Comparison of ENCODE assay signal across 19 cellular contexts in genomic region chr5:61289241-61289640, GRCh38. TPM values are rescaled to one million over a fixed set of nuclear protein-coding genes. Genes with fewer than 3 reads are reported as not detected.
A peak's percentile ranks its signal among the peaks of the same experiment; 100 is the strongest.
DNase-seq lines count a peak whose midpoint lies in the region; ATAC-seq and TF ChIP-seq lines count a peak whose summit lies in the region.
"Had no signal": no experiment of that assay in that cellular context is flagged by ENCODE, and none has a peak within 500 bp of the region (broad histone marks: within the 10 kb centered on the region; RNA-seq: fewer than 3 reads in every experiment).

No MANE protein-coding gene starts in this region.

- H3K4me3 Mint-ChIP-seq in GM23338: no peak overlapping the region
- H3K4me3 Mint-ChIP-seq in endodermal cell: peak overlapping the region; percentile 27
- H3K4me3 Mint-ChIP-seq in activated T-helper 2 cell treated with anti-CD3 and anti-CD28 coated beads, Interferon-gamma antibody, Interleukin-2, Interleukin-4, amounts not matched to agents 10 μg/mL and 5 μg/mL and 100 μg/mL, durations not matched to agents 14 hours and 24 hours and 36 hours (ENCODE audit: low read depth): no peak overlapping the region
- H3K4me3 Mint-ChIP-seq: activated CD4-positive, alpha-beta T cell treated with anti-CD3 and anti-CD28 coated beads, Interleukin-2, amount 10 ng/mL, durations not matched to agents 7 days and 5 days; activated naive CD4-positive, alpha-beta T cell treated with anti-CD3 and anti-CD28 coated beads, Interleukin-2, amount 50 U/mL, for 24 hours had no signal

- TF ChIP-seq CTCF in GM23338 (conservative IDR thresholded peaks at IDR 0.05; ENCODE audit: low read depth in 2 of 2): peak in 1 of 2 experiments; percentile 35; a peak in 1 of 4 replicates
- peak; percentile 79 for TF ChIP-seq CTCF in endodermal cell (conservative IDR thresholded peaks at IDR 0.05)
- peak; percentile 24 for TF ChIP-seq CTCF in osteoblast (IDR thresholded peaks at IDR 0.05; ENCODE audit: extremely low read depth, low read depth, low read length)
- no peak for TF ChIP-seq CTCF in right atrium auricular region (IDR thresholded peaks at IDR 0.05)

- H2AFZ ChIP-seq in GM23338: peak overlapping the region; percentile 63; the same call in 1 of the 2 replicates
- peak overlapping the region; percentile 31 for H2AFZ ChIP-seq in osteoblast (ENCODE audit: low read length)
- H2AFZ ChIP-seq: hepatocyte had no signal

- peak; percentile 41 for DNase-seq in GM23338 (ENCODE audit: low spot score)
- DNase-seq in NCI-H2227 treated with DMSO at 0.1 percent for 48 hours (lab: John Stamatoyannopoulos, UW): peak; percentile 61
- DNase-seq in endodermal cell: peak; percentile 89
- DNase-seq in osteoblast (ENCODE audit: insufficient read length, low spot score, missing footprints): no peak
- DNase-seq in NCI-H2107 treated with DMSO at 0.1 percent for 48 hours (lab: John Stamatoyannopoulos, UW; ENCODE audit: unreplicated experiment): no peak
- DNase-seq in right atrium auricular region (ENCODE audit: low spot score): no peak
- DNase-seq in activated T-helper 2 cell treated with anti-CD3 and anti-CD28 coated beads, Interferon-gamma antibody, Interleukin-2, Interleukin-4, amounts not matched to agents 10 μg/mL and 5 μg/mL and 100 μg/mL, durations not matched to agents 14 hours and 24 hours and 36 hours (ENCODE audit: low spot score): no peak
- DNase-seq: activated CD4-positive, alpha-beta T cell treated with anti-CD3 and anti-CD28 coated beads, Interleukin-2, amount 10 ng/mL, durations not matched to agents 7 days and 5 days; activated T-cell treated with anti-CD3 and anti-CD28 coated beads for 4 hours; DMS153; kidney glomerular epithelial cell; NCI-H1048; stimulated activated CD4-positive, alpha-beta T cell treated with anti-CD3 and anti-CD28 coated beads, Interleukin-4, amount 100 ng/mL, for 24 hours; stimulated activated CD8-positive, alpha-beta memory T cell treated with anti-CD3 and anti-CD28 coated beads, Interleukin-4, amount 100 ng/mL, for 48 hours; testis had no signal

- H3F3A ChIP-seq in GM23338 (replicated peaks; ENCODE audit: low read depth): no peaks in the 10 kb centered on the region

- H3K4me2 ChIP-seq in GM23338: no peak overlapping the region
- H3K4me2 ChIP-seq in osteoblast (ENCODE audit: insufficient read depth, low read length): no peak overlapping the region
- H3K4me2 ChIP-seq: hepatocyte had no signal

- H3K79me2 ChIP-seq in GM23338 (replicated peaks; ENCODE audit: insufficient read depth): no peaks in the 10 kb centered on the region
- no peaks in the 10 kb centered on the region for H3K79me2 ChIP-seq in osteoblast (ENCODE audit: insufficient read depth, low read length)
- H3K79me2 ChIP-seq: hepatocyte had no signal

- H3K27ac ChIP-seq in GM23338 (ENCODE audit: low read depth) (no peak overlapping the region), endodermal cell (ENCODE audit: low read depth, low read length) (no peak overlapping the region), osteoblast (ENCODE audit: low read depth, low read length) (no peak overlapping the region), right atrium auricular region (no peak overlapping the region)
- H3K27ac ChIP-seq: C4-2B, hepatocyte, testis had no signal

- 0 out of 2 replicates have a peak, but pooled peaks cover 4% of the 10 kb centered on the region for H3K9me2 ChIP-seq in GM23338 (ENCODE audit: insufficient read depth)

- H3K27me3 ChIP-seq in GM23338 (ENCODE audit: insufficient read depth) (no peaks in the 10 kb centered on the region), endodermal cell (ENCODE audit: control insufficient read depth, insufficient read depth, low read length, poor library complexity, severe bottlenecking) (peaks cover 7% of the 10 kb centered on the region), osteoblast (ENCODE audit: insufficient read depth, low read length) (no peaks in the 10 kb centered on the region), right atrium auricular region (no peaks in the 10 kb centered on the region)
- H3K27me3 ChIP-seq: hepatocyte, testis had no signal

- H3K27me3 Mint-ChIP-seq in GM23338 (ENCODE audit: insufficient read depth, low read depth, poor library complexity) (no peaks in the 10 kb centered on the region), endodermal cell (ENCODE audit: insufficient read depth) (peaks cover 20% of the 10 kb centered on the region)
- no peaks in the 10 kb centered on the region for H3K27me3 Mint-ChIP-seq in activated T-helper 2 cell treated with anti-CD3 and anti-CD28 coated beads, Interferon-gamma antibody, Interleukin-2, Interleukin-4, amounts not matched to agents 10 μg/mL and 5 μg/mL and 100 μg/mL, durations not matched to agents 14 hours and 24 hours and 36 hours (ENCODE audit: low read depth)
- H3K27me3 Mint-ChIP-seq: activated CD4-positive, alpha-beta T cell treated with anti-CD3 and anti-CD28 coated beads, Interleukin-2, amount 10 ng/mL, durations not matched to agents 7 days and 5 days; activated naive CD4-positive, alpha-beta T cell treated with anti-CD3 and anti-CD28 coated beads, Interleukin-2, amount 50 U/mL, for 24 hours had no signal

- H3K4me1 ChIP-seq in GM23338 (ENCODE audit: insufficient read depth) (no peaks in the 10 kb centered on the region), endodermal cell (ENCODE audit: control insufficient read depth, insufficient read depth, low read length) (peaks cover 35% of the 10 kb centered on the region), osteoblast (ENCODE audit: insufficient read depth, low read length) (peaks cover 13% of the 10 kb centered on the region), right atrium auricular region (no peaks in the 10 kb centered on the region)
- H3K4me1 ChIP-seq: testis had no signal

- H3K4me1 Mint-ChIP-seq in GM23338: peaks cover 9% of the 10 kb centered on the region; the same call in 2 of the 3 replicates
- H3K4me1 Mint-ChIP-seq in endodermal cell: peaks cover 46% of the 10 kb centered on the region
- H3K4me1 Mint-ChIP-seq in activated T-helper 2 cell treated with anti-CD3 and anti-CD28 coated beads, Interferon-gamma antibody, Interleukin-2, Interleukin-4, amounts not matched to agents 10 μg/mL and 5 μg/mL and 100 μg/mL, durations not matched to agents 14 hours and 24 hours and 36 hours (ENCODE audit: low read depth): peaks cover 9% of the 10 kb centered on the region
- H3K4me1 Mint-ChIP-seq: activated naive CD4-positive, alpha-beta T cell treated with anti-CD3 and anti-CD28 coated beads, Interleukin-2, amount 50 U/mL, for 24 hours had no signal

- whole genome bisulfite sequencing in endodermal cell (ENCODE audit: insufficient coverage in 1 of 2, insufficient read length in 1 of 2), 2 experiments: 13 to 41% methylated on average over 1 to 2 of the region's 2 CpGs

- H3K36me3 Mint-ChIP-seq in GM23338 (ENCODE audit: low read depth): no peaks in the 10 kb centered on the region
- H3K36me3 Mint-ChIP-seq in endodermal cell (ENCODE audit: low read depth): no peaks in the 10 kb centered on the region
- H3K36me3 Mint-ChIP-seq in activated T-helper 2 cell treated with anti-CD3 and anti-CD28 coated beads, Interferon-gamma antibody, Interleukin-2, Interleukin-4, amounts not matched to agents 10 μg/mL and 5 μg/mL and 100 μg/mL, durations not matched to agents 14 hours and 24 hours and 36 hours (ENCODE audit: low read depth): no peaks in the 10 kb centered on the region
- H3K36me3 Mint-ChIP-seq: activated naive CD4-positive, alpha-beta T cell treated with anti-CD3 and anti-CD28 coated beads, Interleukin-2, amount 50 U/mL, for 24 hours had no signal

- H3K4me3 ChIP-seq in GM23338 (no peak overlapping the region), endodermal cell (ENCODE audit: low read length) (peak overlapping the region; percentile 68), osteoblast (ENCODE audit: insufficient read depth, low read length) (no peak overlapping the region), right atrium auricular region (no peak overlapping the region)
- H3K4me3 ChIP-seq: hepatocyte, testis had no signal

- intact Hi-C loops in activated T-helper 2 cell treated with anti-CD3 and anti-CD28 coated beads, Interferon-gamma antibody, Interleukin-2, Interleukin-4, amounts not matched to agents 10 μg/mL and 5 μg/mL and 100 μg/mL, durations not matched to agents 14 hours and 24 hours and 36 hours (cut with micrococcal nuclease): no loop called here

- no peak overlapping the region; the same call in 1 of the 2 replicates for H3K27ac Mint-ChIP-seq in GM23338
- H3K27ac Mint-ChIP-seq in endodermal cell: peak overlapping the region; percentile 81
- H3K27ac Mint-ChIP-seq in activated T-helper 2 cell treated with anti-CD3 and anti-CD28 coated beads, Interferon-gamma antibody, Interleukin-2, Interleukin-4, amounts not matched to agents 10 μg/mL and 5 μg/mL and 100 μg/mL, durations not matched to agents 14 hours and 24 hours and 36 hours: no peak overlapping the region
- H3K27ac Mint-ChIP-seq: activated CD4-positive, alpha-beta T cell treated with anti-CD3 and anti-CD28 coated beads, Interleukin-2, amount 10 ng/mL, durations not matched to agents 7 days and 5 days; activated naive CD4-positive, alpha-beta T cell treated with anti-CD3 and anti-CD28 coated beads, Interleukin-2, amount 50 U/mL, for 24 hours had no signal

- H3K9me3 Mint-ChIP-seq in GM23338 (no peaks in the 10 kb centered on the region), endodermal cell (peaks cover 9% of the 10 kb centered on the region)
- H3K9me3 Mint-ChIP-seq in activated T-helper 2 cell treated with anti-CD3 and anti-CD28 coated beads, Interferon-gamma antibody, Interleukin-2, Interleukin-4, amounts not matched to agents 10 μg/mL and 5 μg/mL and 100 μg/mL, durations not matched to agents 14 hours and 24 hours and 36 hours: peaks cover 4% of the 10 kb centered on the region
- H3K9me3 Mint-ChIP-seq: activated CD4-positive, alpha-beta T cell treated with anti-CD3 and anti-CD28 coated beads, Interleukin-2, amount 10 ng/mL, durations not matched to agents 7 days and 5 days; activated naive CD4-positive, alpha-beta T cell treated with anti-CD3 and anti-CD28 coated beads, Interleukin-2, amount 50 U/mL, for 24 hours had no signal

- H3K36me3 ChIP-seq in GM23338 (ENCODE audit: insufficient read depth) (no peaks in the 10 kb centered on the region), endodermal cell (ENCODE audit: control insufficient read depth, insufficient read depth, low read length) (no peaks in the 10 kb centered on the region), osteoblast (ENCODE audit: insufficient read depth, low read length) (no peaks in the 10 kb centered on the region), right atrium auricular region (no peaks in the 10 kb centered on the region)

- H3K9ac ChIP-seq in endodermal cell (ENCODE audit: extremely low read depth, low read length, poor library complexity, severe bottlenecking): no peak overlapping the region

- H3K9me3 ChIP-seq in endodermal cell (ENCODE audit: control insufficient read depth, low read length): peaks cover 10% of the 10 kb centered on the region
- no peaks in the 10 kb centered on the region for H3K9me3 ChIP-seq in osteoblast (ENCODE audit: low read depth, low read length)
- no peaks in the 10 kb centered on the region for H3K9me3 ChIP-seq in right atrium auricular region
- H3K9me3 ChIP-seq: testis had no signal

- peak; percentile 82 for ATAC-seq in GM23338
- ATAC-seq in GM18873 (IDR thresholded peaks at IDR 0.05; ENCODE audit: low FRiP score, unreplicated experiment): no peak

- H4K20me1 ChIP-seq in GM23338 (replicated peaks; ENCODE audit: insufficient read depth) (no peaks in the 10 kb centered on the region), osteoblast (ENCODE audit: insufficient read depth, low read length) (no peaks in the 10 kb centered on the region)

RNA-seq across cellular contexts. Expression of gene ZSWIM6, which starts 42.8 kb away (rescaled TPM):
- total RNA-seq in GM23338 (2014; rRNA removed; shearing (Covaris generic)): 6.0 and 6.6 TPM in 2 replicates
- 3.8 and 3.9 TPM in 2 replicates for polyA plus RNA-seq in GM23338 (2016; fragmentation: Nextera tagmentation; extraction: Ambion mirVana)
- total RNA-seq in endodermal cell (10 to 100 TPM; 18.1 to 18.8 TPM), osteoblast (10.0 and 10.5 TPM in 2 replicates), right atrium auricular region (1 to 10 TPM; 4.6 to 5.6 TPM)
- 30.8 TPM for polyA plus RNA-seq in endodermal cell (2013, experiment 1 of 2)
- polyA plus RNA-seq in endodermal cell (2013, experiment 2 of 2): 31.4 TPM
- total RNA-seq in activated T-helper 2 cell treated with anti-CD3 and anti-CD28 coated beads, Interferon-gamma antibody, Interleukin-2, Interleukin-4, amounts not matched to agents 10 μg/mL and 5 μg/mL and 100 μg/mL, durations not matched to agents 14 hours and 24 hours and 36 hours: 8.9 TPM in 2 replicates

Comparison
In these comparisons a context has a peak if more than half of its experiments do, and no peak if none do; other contexts are left out.
1. DNase-seq: peak in GM23338 (single experiment), NCI-H2227 treated with DMSO at 0.1 percent for 48 hours (single experiment) and endodermal cell (single experiment); none in osteoblast (single experiment), NCI-H2107 treated with DMSO at 0.1 percent for 48 hours (single experiment), right atrium auricular region (single experiment) and activated T-helper 2 cell treated with anti-CD3 and anti-CD28 coated beads, Interferon-gamma antibody, Interleukin-2, Interleukin-4, amounts not matched to agents 10 μg/mL and 5 μg/mL and 100 μg/mL, durations not matched to agents 14 hours and 24 hours and 36 hours (single experiment).
2. CTCF ChIP-seq: peak in endodermal cell (single experiment) and osteoblast (single experiment); none in right atrium auricular region (0 of 2).